24 cellular contexts compared by ENCODE assay signal in genomic region chr1:236982380-236982779, GRCh38. TPM values are rescaled to one million over a fixed set of nuclear protein-coding genes. Genes with fewer than 3 reads are reported as not detected.
A peak's percentile ranks its signal among the peaks of the same experiment; 100 is the strongest.
DNase-seq lines count a peak whose midpoint lies in the region; ATAC-seq and TF ChIP-seq lines count a peak whose summit lies in the region.
"Had no signal": no experiment of that assay in that cellular context is flagged by ENCODE, and none has a peak within 500 bp of the region (broad histone marks: within the 10 kb centered on the region; RNA-seq: fewer than 3 reads in every experiment).

No MANE protein-coding gene starts in this region.

- no peak overlapping the region for H3K4me3 ChIP-seq in heart left ventricle
- H3K4me3 ChIP-seq in esophagus squamous epithelium: no peak overlapping the region
- H3K4me3 ChIP-seq: GM12878, GM23248, K562, SK-N-MC had no signal

- TF ChIP-seq CTCF in heart left ventricle (IDR thresholded peaks at IDR 0.05): no peak
- no peak for TF ChIP-seq CTCF in esophagus squamous epithelium (IDR thresholded peaks at IDR 0.05)

- no peaks in the 10 kb centered on the region for H3K27me3 ChIP-seq in heart left ventricle
- no peaks in the 10 kb centered on the region for H3K27me3 ChIP-seq in esophagus squamous epithelium

- H3K9me3 ChIP-seq in heart left ventricle (peaks cover 0 to 7% (median 0%) of the 10 kb centered on the region in 12 donors), esophagus squamous epithelium (no peaks in the 10 kb centered on the region)

- peak; percentile 29 for DNase-seq in NCI-H345 (lab: John Stamatoyannopoulos, UW)
- no peak for DNase-seq in NCI-H345 treated with DMSO at 0.1 percent for 48 hours (lab: John Stamatoyannopoulos, UW; ENCODE audit: unreplicated experiment)
- DNase-seq in NCI-H82 treated with DMSO at 0.1 percent for 48 hours (lab: John Stamatoyannopoulos, UW; ENCODE audit: unreplicated experiment): peak; percentile 55
- DNase-seq in heart left ventricle: peak in 4 of 5 donors; percentile 21 to 53 (median 44)
- no peak for DNase-seq in activated CD4-positive, alpha-beta T cell treated with anti-CD3 and anti-CD28 coated beads, Interleukin-2, amount 50 U/mL, for 4 hours
- no peak for DNase-seq in esophagus squamous epithelium (lab: John Stamatoyannopoulos, UW)
- DNase-seq in HT-29 (ENCODE audit: low spot score): no peak
- DNase-seq: Calu3; CD4-positive, alpha-beta memory T cell; DND-41; GDM1; GM23248; MV-4-11; NCI-H1417 treated with DMSO at 0.1 percent for 48 hours; NCI-H2029 treated with DMSO at 0.1 percent for 48 hours; NCI-H69; PC-3 had no signal

- 41 to 76% (median 58%) methylated on average over 1 of the region's 1 CpG for WGBS in heart left ventricle, 4 donors
- WGBS in esophagus squamous epithelium, 2 donors: 71 to 76% methylated on average over 1 of the region's 1 CpG

- peak overlapping the region; percentile 38 to 87 (median 76) for H3K27ac ChIP-seq in heart left ventricle
- H3K27ac ChIP-seq in esophagus squamous epithelium: no peak overlapping the region
- H3K27ac ChIP-seq: GM23248, SK-N-MC had no signal

- H3K4me1 ChIP-seq in heart left ventricle (peaks cover 0 to 32% (median 7%) of the 10 kb centered on the region in 12 donors), esophagus squamous epithelium (no peaks in the 10 kb centered on the region)

- ATAC-seq in heart left ventricle (peak; percentile 82 to 93 (median 85)), HG02973 (IDR thresholded peaks at IDR 0.05; ENCODE audit: unreplicated experiment) (no peak)
- ATAC-seq: GM12878, HCT116, K562, PC-3 had no signal

- H3K36me3 ChIP-seq in heart left ventricle (no peaks in the 10 kb centered on the region), esophagus squamous epithelium (no peaks in the 10 kb centered on the region)

- TF ChIP-seq POLR2A in heart left ventricle (IDR thresholded peaks at IDR 0.05) (no peak), esophagus squamous epithelium (IDR thresholded peaks at IDR 0.05) (no peak)

- intact Hi-C loops in heart left ventricle (cut with DNase I) (no loop called here), esophagus squamous epithelium (cut with DNase I) (no loop called here)

RNA-seq across cellular contexts. Expression of gene MT1HL1, which starts 21.9 kb away (rescaled TPM):
- total RNA-seq in heart left ventricle (not detected), esophagus squamous epithelium (not detected)
- not detected for polyA plus RNA-seq in heart left ventricle
- not detected in 2 replicates for total RNA-seq in HT-29 (2014; rRNA removed; shearing (Covaris generic))
- total RNA-seq: A172; Calu3; CD4-positive, alpha-beta memory T cell; GM12878; GM23248; K562; PC-3 had no signal
- polyA plus RNA-seq: BJ; CD4-positive, alpha-beta memory T cell; GM12878; GM23248; K562 had no signal

RNA-seq across cellular contexts. Expression of gene RYR2, which starts 59.6 kb away (rescaled TPM):
- total RNA-seq in heart left ventricle (1,000 to 10,000 TPM in 1 of 9 donors, 100 to 1,000 TPM in 8; 408 to 1,319 (median 822) TPM), esophagus squamous epithelium (1 to 10 TPM in 2 of 4 donors, under 1 TPM in 2; 0.23 to 4.6 (median 0.89) TPM)
- 100 to 1,000 TPM in 1 of 2 donors, 10 to 100 TPM in 1; 77.7 to 144 TPM for polyA plus RNA-seq in heart left ventricle
- total RNA-seq in HT-29 (2014; rRNA removed; shearing (Covaris generic)): not detected in 2 replicates
- total RNA-seq: CD4-positive, alpha-beta memory T cell; GM12878; GM23248; PC-3 had no signal
- polyA plus RNA-seq: BJ; CD4-positive, alpha-beta memory T cell; GM23248 had no signal

Comparison
In these comparisons a context has a peak if more than half of its experiments do, and no peak if none do; other contexts are left out.
1. DNase-seq: peak in NCI-H345 (single experiment), NCI-H82 treated with DMSO at 0.1 percent for 48 hours (single experiment) and heart left ventricle (4 of 5); none in NCI-H345 treated with DMSO at 0.1 percent for 48 hours (single experiment), activated CD4-positive, alpha-beta T cell treated with anti-CD3 and anti-CD28 coated beads, Interleukin-2, amount 50 U/mL, for 4 hours (0 of 2), esophagus squamous epithelium (single experiment) and HT-29 (single experiment).
2. H3K27ac ChIP-seq: peak in heart left ventricle (12 of 12); none in esophagus squamous epithelium (0 of 4).
3. RNA of gene RYR2, which starts 59.6 kb away (total RNA-seq): 408 to 1,319 TPM in heart left ventricle; 0.23 to 4.6 TPM in esophagus squamous epithelium and not detected in HT-29; every median in the first group is over 10 times any median in the second.